8 cellular contexts compared by ENCODE assay signal in the genomic region with DNA sequence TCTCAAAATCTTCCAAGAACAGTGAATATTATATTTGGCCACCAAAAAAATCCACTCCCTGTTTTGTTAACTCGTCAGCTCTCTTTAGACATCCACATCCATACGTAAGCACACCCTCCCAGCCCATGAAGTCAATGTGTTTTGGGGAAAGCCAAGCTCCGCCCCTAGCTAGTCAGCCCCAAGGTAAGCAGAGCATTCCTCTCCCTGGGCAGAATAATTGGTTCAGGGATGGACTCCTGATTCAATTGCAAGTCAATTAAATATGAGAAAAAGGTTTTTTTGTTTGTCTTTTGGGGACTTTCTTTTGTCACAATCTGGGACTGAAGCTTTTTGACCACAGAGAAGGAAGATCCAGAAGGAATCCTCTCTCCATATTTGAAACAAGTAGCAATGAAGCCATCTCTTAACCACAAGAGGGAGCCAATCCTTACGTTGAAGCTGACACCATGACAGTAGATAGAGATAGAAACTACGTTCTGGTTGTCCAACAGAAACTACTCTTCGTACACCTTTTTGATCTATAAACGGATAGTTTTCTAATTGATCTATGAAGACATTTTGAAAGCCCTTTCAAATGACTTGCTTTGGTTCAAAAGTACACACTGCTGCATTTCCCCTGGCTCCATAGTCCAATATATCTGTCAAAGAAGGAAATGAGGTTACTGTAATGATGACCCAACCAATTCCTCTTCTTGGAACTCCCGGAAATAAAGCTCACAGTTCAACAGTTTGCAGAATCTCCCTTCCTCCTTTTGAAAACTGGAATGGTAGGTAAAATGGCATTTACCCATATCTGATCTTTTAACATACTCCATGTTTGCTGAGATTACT.
DNase-seq lines count a peak whose midpoint lies in the region; ATAC-seq and TF ChIP-seq lines count a peak whose summit lies in the region.

No MANE protein-coding gene starts in this region.

- no peaks in the 10 kb centered on the region for H3K9me3 ChIP-seq in spleen

- TF ChIP-seq CTCF in spleen (IDR thresholded peaks at IDR 0.05 in 8 of 11, conservative IDR thresholded peaks at IDR 0.05 in 3 of 11): peak in 10 of 11 experiments; percentile 45 to 73 (median 60)

- H3K4me3 ChIP-seq in spleen: peak overlapping the region in 1 of 8 donors; percentile 44

- no peaks in the 10 kb centered on the region for H3K36me3 ChIP-seq in spleen

- TF ChIP-seq POLR2A in spleen (IDR thresholded peaks at IDR 0.05): no peak

- intact Hi-C loops in spleen (cut with DNase I; ENCODE audit: low total_unique reads): loop anchor here (5.0 to 10.0 kb wide), 3 partner anchors 58 to 164 kb away; a partner anchor contains a TSS

- H3K4me1 ChIP-seq in spleen: peaks cover 0 to 19% (median 5%) of the 10 kb centered on the region in 6 donors

- H3K27ac ChIP-seq in spleen: peak overlapping the region in 6 of 8 donors; percentile 42 to 58 (median 54)

- peak; percentile 71 for ATAC-seq in GM21390 (IDR thresholded peaks at IDR 0.05; ENCODE audit: unreplicated experiment)
- no peak for ATAC-seq in GM19463 (IDR thresholded peaks at IDR 0.05; ENCODE audit: unreplicated experiment)

- WGBS in spleen, 5 donors: 30 to 39% (median 36%) methylated on average over 8 of the region's 8 CpGs

- peak; percentile 71 for DNase-seq in Ammon's horn (ENCODE audit: low spot score)
- DNase-seq in NCI-H1092 treated with DMSO at 0.1 percent for 48 hours (lab: John Stamatoyannopoulos, UW): peak; percentile 81
- peak; percentile 28 for DNase-seq in amniotic stem cell (lab: John Stamatoyannopoulos, UW)
- DNase-seq in iPS DF 4.7 (ENCODE audit: extremely low read depth, low spot score): peak; percentile 58
- no peak for DNase-seq in spleen
- DNase-seq in OCI-M2 (lab: John Stamatoyannopoulos, UW; ENCODE audit: unreplicated experiment): no peak

- no peaks in the 10 kb centered on the region for H3K27me3 ChIP-seq in spleen (replicated peaks in 1 of 7)

Comparison
In these comparisons a context has a peak if more than half of its experiments do, and no peak if none do; other contexts are left out.
1. DNase-seq: peak in Ammon's horn (single experiment), NCI-H1092 treated with DMSO at 0.1 percent for 48 hours (single experiment), amniotic stem cell (single experiment) and iPS DF 4.7 (single experiment); none in spleen (single experiment) and OCI-M2 (single experiment).